ENCODE assay signal across 1 cellular context in the genomic region with DNA sequence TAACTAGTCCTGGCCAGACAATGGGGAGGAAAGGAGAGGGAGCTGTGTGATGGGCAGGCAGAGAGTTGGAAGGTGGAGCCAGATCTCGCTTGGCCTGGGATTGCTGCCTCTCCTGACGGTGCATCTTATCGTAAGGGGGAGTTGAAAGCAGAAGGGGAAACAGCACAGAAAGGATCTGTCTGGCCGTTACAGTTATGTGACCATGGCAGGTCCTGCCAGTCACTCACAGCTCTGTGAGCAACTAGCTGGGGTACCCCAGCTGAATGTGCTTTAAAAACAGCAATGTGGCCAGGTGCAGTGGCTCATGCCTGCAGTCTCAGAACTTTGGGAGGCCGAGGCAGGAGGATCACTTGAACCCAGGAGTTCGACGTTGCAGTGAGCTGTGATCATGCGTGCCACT.
TF ChIP-seq lines count a peak whose summit lies in the region.

No MANE protein-coding gene starts in this region.

TF ChIP-seq in K562, 482 proteins besides CTCF, POLR2A, EP300 and RAD21 (continued from another document and continues in another):
- TF ChIP-seq, protein P1, sequence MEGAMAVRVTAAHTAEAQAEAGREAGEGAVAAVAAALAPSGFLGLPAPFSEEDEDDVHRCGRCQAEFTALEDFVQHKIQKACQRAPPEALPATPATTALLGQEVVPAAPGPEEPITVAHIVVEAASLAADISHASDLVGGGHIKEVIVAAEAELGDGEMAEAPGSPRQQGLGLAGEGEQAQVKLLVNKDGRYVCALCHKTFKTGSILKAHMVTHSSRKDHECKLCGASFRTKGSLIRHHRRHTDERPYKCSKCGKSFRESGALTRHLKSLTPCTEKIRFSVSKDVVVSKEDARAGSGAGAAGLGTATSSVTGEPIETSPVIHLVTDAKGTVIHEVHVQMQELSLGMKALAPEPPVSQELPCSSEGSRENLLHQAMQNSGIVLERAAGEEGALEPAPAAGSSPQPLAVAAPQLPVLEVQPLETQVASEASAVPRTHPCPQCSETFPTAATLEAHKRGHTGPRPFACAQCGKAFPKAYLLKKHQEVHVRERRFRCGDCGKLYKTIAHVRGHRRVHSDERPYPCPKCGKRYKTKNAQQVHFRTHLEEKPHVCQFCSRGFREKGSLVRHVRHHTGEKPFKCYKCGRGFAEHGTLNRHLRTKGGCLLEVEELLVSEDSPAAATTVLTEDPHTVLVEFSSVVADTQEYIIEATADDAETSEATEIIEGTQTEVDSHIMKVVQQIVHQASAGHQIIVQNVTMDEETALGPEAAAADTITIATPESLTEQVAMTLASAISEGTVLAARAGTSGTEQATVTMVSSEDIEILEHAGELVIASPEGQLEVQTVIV (CRISPR knock-in tag; IDR thresholded peaks at IDR 0.05; ENCODE audit: borderline replicate concordance), result no peak
- TF ChIP-seq ARID1B (IDR thresholded peaks at IDR 0.05) (peak; percentile 43), POLR2AphosphoS5 (IDR thresholded peaks at IDR 0.05; ENCODE audit: control insufficient read depth, insufficient read depth, low read depth, low read length) (no peak), BACH1 (tag; IDR thresholded peaks at IDR 0.05) (no peak), RB1 (IDR thresholded peaks at IDR 0.05; ENCODE audit: low read depth) (no peak), BMI1 (IDR thresholded peaks at IDR 0.05; ENCODE audit: low read length) (no peak), ZNF707 (CRISPR knock-in tag; conservative IDR thresholded peaks at IDR 0.05) (no peak), ZNF408 (CRISPR knock-in tag; IDR thresholded peaks at IDR 0.05; ENCODE audit: low read depth) (no peak), ZNF696 (CRISPR knock-in tag; conservative IDR thresholded peaks at IDR 0.05) (no peak), CREM (IDR thresholded peaks at IDR 0.05; ENCODE audit: low read depth) (no peak), LARP7 (IDR thresholded peaks at IDR 0.05) (no peak), ASH1L (IDR thresholded peaks at IDR 0.05; ENCODE audit: borderline replicate concordance, low read depth, partially characterized antibody) (no peak), SLC30A9 (CRISPR knock-in tag; IDR thresholded peaks at IDR 0.05) (no peak), STAT5A (IDR thresholded peaks at IDR 0.05; ENCODE audit: borderline replicate concordance, low read length) (no peak), SMARCA4 (IDR thresholded peaks at IDR 0.05) (no peak), GTF2A2 (tag; IDR thresholded peaks at IDR 0.05) (no peak), RFX7 (CRISPR knock-in tag; IDR thresholded peaks at IDR 0.05) (no peak), KDM5B (IDR thresholded peaks at IDR 0.05; ENCODE audit: insufficient replicate concordance, low read depth, low read length) (no peak), MEIS2 (IDR thresholded peaks at IDR 0.05; ENCODE audit: partially characterized antibody) (peak; percentile 51), ERF (CRISPR knock-in tag; IDR thresholded peaks at IDR 0.05) (no peak), PTTG1 (tag; IDR thresholded peaks at IDR 0.05; ENCODE audit: low read depth) (no peak), NFE2 (IDR thresholded peaks at IDR 0.05; ENCODE audit: low read depth) (peak; percentile 48; the same call in 1 of the 2 replicates), NFIC (IDR thresholded peaks at IDR 0.05) (no peak), ZC3H11A (IDR thresholded peaks at IDR 0.05; ENCODE audit: low read depth, low read length) (no peak), HEY1 (CRISPR knock-in tag; IDR thresholded peaks at IDR 0.05; ENCODE audit: borderline replicate concordance) (no peak), MTA2 (IDR thresholded peaks at IDR 0.05; ENCODE audit: low read depth) (peak; percentile 30; the same call in 1 of the 2 replicates), PCBP1 (IDR thresholded peaks at IDR 0.05; ENCODE audit: low read depth, low read length, poor library complexity, severe bottlenecking) (no peak), KLF16 (IDR thresholded peaks at IDR 0.05) (no peak), SREBF1 (IDR thresholded peaks at IDR 0.05; ENCODE audit: borderline replicate concordance, low read depth, low read length) (no peak), MEF2A (IDR thresholded peaks at IDR 0.05; ENCODE audit: control insufficient read depth, low read depth, low read length) (no peak), SPI1 (IDR thresholded peaks at IDR 0.05; ENCODE audit: borderline replicate concordance, low read depth, low read length) (0 out of 2 replicates have a peak, but pooled peaks have one; percentile 36), SIRT6 (IDR thresholded peaks at IDR 0.05; ENCODE audit: low read depth, low read length) (no peak), NCOA1 (IDR thresholded peaks at IDR 0.05; ENCODE audit: low read depth) (no peak)
- TF ChIP-seq, protein P2, sequence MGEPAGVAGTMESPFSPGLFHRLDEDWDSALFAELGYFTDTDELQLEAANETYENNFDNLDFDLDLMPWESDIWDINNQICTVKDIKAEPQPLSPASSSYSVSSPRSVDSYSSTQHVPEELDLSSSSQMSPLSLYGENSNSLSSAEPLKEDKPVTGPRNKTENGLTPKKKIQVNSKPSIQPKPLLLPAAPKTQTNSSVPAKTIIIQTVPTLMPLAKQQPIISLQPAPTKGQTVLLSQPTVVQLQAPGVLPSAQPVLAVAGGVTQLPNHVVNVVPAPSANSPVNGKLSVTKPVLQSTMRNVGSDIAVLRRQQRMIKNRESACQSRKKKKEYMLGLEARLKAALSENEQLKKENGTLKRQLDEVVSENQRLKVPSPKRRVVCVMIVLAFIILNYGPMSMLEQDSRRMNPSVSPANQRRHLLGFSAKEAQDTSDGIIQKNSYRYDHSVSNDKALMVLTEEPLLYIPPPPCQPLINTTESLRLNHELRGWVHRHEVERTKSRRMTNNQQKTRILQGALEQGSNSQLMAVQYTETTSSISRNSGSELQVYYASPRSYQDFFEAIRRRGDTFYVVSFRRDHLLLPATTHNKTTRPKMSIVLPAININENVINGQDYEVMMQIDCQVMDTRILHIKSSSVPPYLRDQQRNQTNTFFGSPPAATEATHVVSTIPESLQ (CRISPR knock-in tag; IDR thresholded peaks at IDR 0.05), result no peak
- TF ChIP-seq, protein P3, sequence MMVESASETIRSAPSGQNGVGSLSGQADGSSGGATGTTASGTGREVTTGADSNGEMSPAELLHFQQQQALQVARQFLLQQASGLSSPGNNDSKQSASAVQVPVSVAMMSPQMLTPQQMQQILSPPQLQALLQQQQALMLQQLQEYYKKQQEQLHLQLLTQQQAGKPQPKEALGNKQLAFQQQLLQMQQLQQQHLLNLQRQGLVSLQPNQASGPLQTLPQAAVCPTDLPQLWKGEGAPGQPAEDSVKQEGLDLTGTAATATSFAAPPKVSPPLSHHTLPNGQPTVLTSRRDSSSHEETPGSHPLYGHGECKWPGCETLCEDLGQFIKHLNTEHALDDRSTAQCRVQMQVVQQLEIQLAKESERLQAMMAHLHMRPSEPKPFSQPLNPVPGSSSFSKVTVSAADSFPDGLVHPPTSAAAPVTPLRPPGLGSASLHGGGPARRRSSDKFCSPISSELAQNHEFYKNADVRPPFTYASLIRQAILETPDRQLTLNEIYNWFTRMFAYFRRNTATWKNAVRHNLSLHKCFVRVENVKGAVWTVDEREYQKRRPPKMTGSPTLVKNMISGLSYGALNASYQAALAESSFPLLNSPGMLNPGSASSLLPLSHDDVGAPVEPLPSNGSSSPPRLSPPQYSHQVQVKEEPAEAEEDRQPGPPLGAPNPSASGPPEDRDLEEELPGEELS (CRISPR knock-in tag; IDR thresholded peaks at IDR 0.05; ENCODE audit: borderline replicate concordance), result no peak
- TF ChIP-seq, protein P4, sequence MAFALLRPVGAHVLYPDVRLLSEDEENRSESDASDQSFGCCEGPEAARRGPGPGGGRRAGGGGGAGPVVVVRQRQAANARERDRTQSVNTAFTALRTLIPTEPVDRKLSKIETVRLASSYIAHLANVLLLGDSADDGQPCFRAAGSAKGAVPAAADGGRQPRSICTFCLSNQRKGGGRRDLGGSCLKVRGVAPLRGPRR (CRISPR knock-in tag; IDR thresholded peaks at IDR 0.05), result no peak
- TF ChIP-seq, protein P5, sequence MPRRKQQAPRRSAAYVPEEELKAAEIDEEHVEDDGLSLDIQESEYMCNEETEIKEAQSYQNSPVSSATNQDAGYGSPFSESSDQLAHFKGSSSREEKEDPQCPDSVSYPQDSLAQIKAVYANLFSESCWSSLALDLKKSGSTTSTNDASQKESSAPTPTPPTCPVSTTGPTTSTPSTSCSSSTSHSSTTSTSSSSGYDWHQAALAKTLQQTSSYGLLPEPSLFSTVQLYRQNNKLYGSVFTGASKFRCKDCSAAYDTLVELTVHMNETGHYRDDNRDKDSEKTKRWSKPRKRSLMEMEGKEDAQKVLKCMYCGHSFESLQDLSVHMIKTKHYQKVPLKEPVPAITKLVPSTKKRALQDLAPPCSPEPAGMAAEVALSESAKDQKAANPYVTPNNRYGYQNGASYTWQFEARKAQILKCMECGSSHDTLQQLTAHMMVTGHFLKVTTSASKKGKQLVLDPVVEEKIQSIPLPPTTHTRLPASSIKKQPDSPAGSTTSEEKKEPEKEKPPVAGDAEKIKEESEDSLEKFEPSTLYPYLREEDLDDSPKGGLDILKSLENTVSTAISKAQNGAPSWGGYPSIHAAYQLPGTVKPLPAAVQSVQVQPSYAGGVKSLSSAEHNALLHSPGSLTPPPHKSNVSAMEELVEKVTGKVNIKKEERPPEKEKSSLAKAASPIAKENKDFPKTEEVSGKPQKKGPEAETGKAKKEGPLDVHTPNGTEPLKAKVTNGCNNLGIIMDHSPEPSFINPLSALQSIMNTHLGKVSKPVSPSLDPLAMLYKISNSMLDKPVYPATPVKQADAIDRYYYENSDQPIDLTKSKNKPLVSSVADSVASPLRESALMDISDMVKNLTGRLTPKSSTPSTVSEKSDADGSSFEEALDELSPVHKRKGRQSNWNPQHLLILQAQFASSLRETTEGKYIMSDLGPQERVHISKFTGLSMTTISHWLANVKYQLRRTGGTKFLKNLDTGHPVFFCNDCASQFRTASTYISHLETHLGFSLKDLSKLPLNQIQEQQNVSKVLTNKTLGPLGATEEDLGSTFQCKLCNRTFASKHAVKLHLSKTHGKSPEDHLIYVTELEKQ (CRISPR knock-in tag; IDR thresholded peaks at IDR 0.05), result no peak
- TF ChIP-seq, protein P6, sequence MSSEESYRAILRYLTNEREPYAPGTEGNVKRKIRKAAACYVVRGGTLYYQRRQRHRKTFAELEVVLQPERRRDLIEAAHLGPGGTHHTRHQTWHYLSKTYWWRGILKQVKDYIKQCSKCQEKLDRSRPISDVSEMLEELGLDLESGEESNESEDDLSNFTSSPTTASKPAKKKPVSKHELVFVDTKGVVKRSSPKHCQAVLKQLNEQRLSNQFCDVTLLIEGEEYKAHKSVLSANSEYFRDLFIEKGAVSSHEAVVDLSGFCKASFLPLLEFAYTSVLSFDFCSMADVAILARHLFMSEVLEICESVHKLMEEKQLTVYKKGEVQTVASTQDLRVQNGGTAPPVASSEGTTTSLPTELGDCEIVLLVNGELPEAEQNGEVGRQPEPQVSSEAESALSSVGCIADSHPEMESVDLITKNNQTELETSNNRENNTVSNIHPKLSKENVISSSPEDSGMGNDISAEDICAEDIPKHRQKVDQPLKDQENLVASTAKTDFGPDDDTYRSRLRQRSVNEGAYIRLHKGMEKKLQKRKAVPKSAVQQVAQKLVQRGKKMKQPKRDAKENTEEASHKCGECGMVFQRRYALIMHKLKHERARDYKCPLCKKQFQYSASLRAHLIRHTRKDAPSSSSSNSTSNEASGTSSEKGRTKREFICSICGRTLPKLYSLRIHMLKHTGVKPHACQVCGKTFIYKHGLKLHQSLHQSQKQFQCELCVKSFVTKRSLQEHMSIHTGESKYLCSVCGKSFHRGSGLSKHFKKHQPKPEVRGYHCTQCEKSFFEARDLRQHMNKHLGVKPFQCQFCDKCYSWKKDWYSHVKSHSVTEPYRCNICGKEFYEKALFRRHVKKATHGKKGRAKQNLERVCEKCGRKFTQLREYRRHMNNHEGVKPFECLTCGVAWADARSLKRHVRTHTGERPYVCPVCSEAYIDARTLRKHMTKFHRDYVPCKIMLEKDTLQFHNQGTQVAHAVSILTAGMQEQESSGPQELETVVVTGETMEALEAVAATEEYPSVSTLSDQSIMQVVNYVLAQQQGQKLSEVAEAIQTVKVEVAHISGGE (CRISPR knock-in tag; IDR thresholded peaks at IDR 0.05), result no peak
- TF ChIP-seq, protein P7, sequence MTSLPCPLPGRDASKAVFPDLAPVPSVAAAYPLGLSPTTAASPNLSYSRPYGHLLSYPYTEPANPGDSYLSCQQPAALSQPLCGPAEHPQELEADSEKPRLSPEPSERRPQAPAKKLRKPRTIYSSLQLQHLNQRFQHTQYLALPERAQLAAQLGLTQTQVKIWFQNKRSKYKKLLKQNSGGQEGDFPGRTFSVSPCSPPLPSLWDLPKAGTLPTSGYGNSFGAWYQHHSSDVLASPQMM (CRISPR knock-in tag; IDR thresholded peaks at IDR 0.05), result no peak
- TF ChIP-seq, protein P8, sequence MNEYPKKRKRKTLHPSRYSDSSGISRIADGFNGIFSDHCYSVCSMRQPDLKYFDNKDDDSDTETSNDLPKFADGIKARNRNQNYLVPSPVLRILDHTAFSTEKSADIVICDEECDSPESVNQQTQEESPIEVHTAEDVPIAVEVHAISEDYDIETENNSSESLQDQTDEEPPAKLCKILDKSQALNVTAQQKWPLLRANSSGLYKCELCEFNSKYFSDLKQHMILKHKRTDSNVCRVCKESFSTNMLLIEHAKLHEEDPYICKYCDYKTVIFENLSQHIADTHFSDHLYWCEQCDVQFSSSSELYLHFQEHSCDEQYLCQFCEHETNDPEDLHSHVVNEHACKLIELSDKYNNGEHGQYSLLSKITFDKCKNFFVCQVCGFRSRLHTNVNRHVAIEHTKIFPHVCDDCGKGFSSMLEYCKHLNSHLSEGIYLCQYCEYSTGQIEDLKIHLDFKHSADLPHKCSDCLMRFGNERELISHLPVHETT (CRISPR knock-in tag; conservative IDR thresholded peaks at IDR 0.05 in 1 of 2, IDR thresholded peaks at IDR 0.05 in 1 of 2), result no peak
- TF ChIP-seq, protein P9, sequence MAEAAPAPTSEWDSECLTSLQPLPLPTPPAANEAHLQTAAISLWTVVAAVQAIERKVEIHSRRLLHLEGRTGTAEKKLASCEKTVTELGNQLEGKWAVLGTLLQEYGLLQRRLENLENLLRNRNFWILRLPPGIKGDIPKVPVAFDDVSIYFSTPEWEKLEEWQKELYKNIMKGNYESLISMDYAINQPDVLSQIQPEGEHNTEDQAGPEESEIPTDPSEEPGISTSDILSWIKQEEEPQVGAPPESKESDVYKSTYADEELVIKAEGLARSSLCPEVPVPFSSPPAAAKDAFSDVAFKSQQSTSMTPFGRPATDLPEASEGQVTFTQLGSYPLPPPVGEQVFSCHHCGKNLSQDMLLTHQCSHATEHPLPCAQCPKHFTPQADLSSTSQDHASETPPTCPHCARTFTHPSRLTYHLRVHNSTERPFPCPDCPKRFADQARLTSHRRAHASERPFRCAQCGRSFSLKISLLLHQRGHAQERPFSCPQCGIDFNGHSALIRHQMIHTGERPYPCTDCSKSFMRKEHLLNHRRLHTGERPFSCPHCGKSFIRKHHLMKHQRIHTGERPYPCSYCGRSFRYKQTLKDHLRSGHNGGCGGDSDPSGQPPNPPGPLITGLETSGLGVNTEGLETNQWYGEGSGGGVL (CRISPR knock-in tag; IDR thresholded peaks at IDR 0.05), result no peak
- TF ChIP-seq, protein P10, sequence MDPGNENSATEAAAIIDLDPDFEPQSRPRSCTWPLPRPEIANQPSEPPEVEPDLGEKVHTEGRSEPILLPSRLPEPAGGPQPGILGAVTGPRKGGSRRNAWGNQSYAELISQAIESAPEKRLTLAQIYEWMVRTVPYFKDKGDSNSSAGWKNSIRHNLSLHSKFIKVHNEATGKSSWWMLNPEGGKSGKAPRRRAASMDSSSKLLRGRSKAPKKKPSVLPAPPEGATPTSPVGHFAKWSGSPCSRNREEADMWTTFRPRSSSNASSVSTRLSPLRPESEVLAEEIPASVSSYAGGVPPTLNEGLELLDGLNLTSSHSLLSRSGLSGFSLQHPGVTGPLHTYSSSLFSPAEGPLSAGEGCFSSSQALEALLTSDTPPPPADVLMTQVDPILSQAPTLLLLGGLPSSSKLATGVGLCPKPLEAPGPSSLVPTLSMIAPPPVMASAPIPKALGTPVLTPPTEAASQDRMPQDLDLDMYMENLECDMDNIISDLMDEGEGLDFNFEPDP (CRISPR knock-in tag; IDR thresholded peaks at IDR 0.05), result no peak
